18 cellular contexts compared by ENCODE assay signal in the genomic region with DNA sequence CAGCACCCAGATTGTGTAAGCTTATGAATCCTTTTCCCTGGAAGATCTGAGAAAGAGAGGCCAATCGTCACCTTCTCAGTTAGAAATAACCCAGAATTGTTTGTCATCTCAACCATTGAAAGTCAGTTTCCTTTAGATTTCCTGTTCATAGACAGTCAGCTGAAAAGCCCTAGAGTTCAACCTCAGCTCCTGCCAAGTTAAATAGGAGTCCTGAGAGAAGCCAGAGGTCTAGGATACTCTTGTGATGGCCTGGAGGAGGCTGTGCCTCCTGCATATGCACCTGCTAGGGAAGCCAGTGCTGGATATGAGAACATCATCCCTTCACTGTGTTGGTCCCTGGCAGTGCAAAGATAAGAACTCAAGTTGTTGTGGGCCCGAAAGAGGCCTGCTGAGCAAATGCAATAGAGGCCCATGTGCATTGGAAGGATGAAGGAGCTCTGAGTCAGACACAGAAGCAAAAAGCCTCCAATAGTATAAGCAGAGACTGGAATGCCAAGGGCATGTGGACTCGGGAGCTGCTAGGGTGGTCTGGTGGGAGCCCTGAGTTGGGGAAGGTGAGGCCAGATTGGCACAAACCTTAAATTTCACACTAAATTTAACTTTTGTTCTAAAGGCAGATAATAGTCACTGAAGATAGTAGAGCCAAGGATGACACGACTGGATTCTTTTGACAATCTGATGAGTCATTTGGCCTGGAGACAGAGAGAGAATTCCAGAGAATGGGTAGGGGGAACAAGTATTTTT.
A peak's percentile ranks its signal among the peaks of the same experiment; 100 is the strongest.
DNase-seq lines count a peak whose midpoint lies in the region; ATAC-seq and TF ChIP-seq lines count a peak whose summit lies in the region.
"Had no signal": no experiment of that assay in that cellular context is flagged by ENCODE, and none has a peak within 500 bp of the region (broad histone marks: within the 10 kb centered on the region; RNA-seq: fewer than 3 reads in every experiment).

No MANE protein-coding gene starts in this region.

- no peak overlapping the region for H3K27ac ChIP-seq in breast epithelium
- peak overlapping the region; percentile 3; the same call in 1 of the 2 replicates for H3K27ac ChIP-seq in SJCRH30
- H3K27ac ChIP-seq: neural progenitor cell, testis had no signal

- TF ChIP-seq CTCF in MCF 10A (IDR thresholded peaks at IDR 0.05; ENCODE audit: unreplicated experiment) (no peak), breast epithelium (IDR thresholded peaks at IDR 0.05) (no peak), fibroblast of pulmonary artery (IDR thresholded peaks at IDR 0.05; ENCODE audit: low read length, missing control alignments) (no peak)

- ATAC-seq in GM18870 (IDR thresholded peaks at IDR 0.05; ENCODE audit: unreplicated experiment) (no peak), HG03108 (IDR thresholded peaks at IDR 0.05; ENCODE audit: unreplicated experiment) (no peak)
- ATAC-seq: effector memory CD8-positive, alpha-beta T cell had no signal

- H3K27me3 Mint-ChIP-seq in MCF 10A (ENCODE audit: insufficient read depth, unreplicated experiment) = no peaks in the 10 kb centered on the region
- H3K27me3 Mint-ChIP-seq: CD4-positive, CD25-positive, alpha-beta regulatory T cell; effector memory CD8-positive, alpha-beta T cell had no signal

- H3K9me3 ChIP-seq in breast epithelium (no peaks in the 10 kb centered on the region), SJCRH30 (replicated peaks) (no peaks in the 10 kb centered on the region)
- H3K9me3 ChIP-seq: testis had no signal

- no peaks in the 10 kb centered on the region for H3K36me3 Mint-ChIP-seq in MCF 10A (ENCODE audit: insufficient read depth, unreplicated experiment)
- H3K36me3 Mint-ChIP-seq: CD4-positive, CD25-positive, alpha-beta regulatory T cell; memory B cell; neural progenitor cell had no signal

- no peaks in the 10 kb centered on the region for H3K4me1 Mint-ChIP-seq in MCF 10A (ENCODE audit: insufficient read depth, unreplicated experiment)
- H3K4me1 Mint-ChIP-seq: CD4-positive, CD25-positive, alpha-beta regulatory T cell; memory B cell had no signal

- H3K27me3 ChIP-seq in breast epithelium (no peaks in the 10 kb centered on the region), SJCRH30 (no peaks in the 10 kb centered on the region)
- H3K27me3 ChIP-seq: neural progenitor cell, testis had no signal

- POLR2A ChIA-PET in MCF 10A (lab: Yijun Ruan, JAX) = no interaction called here

- intact Hi-C loops in MCF 10A (cut with micrococcal nuclease) = no loop called here
- intact Hi-C loops in breast epithelium (cut with DNase I; ENCODE audit: low total_unique reads) = no loop called here

- BruUV-seq in MCF 10A (replicated peaks; lab: Mats Ljungman, UMichigan) = no TSS peak

- no peaks in the 10 kb centered on the region for H3K4me1 ChIP-seq in breast epithelium
- H3K4me1 ChIP-seq in SJCRH30 = peaks cover 11% of the 10 kb centered on the region
- H3K4me1 ChIP-seq: testis had no signal

- H3K9me3 Mint-ChIP-seq in MCF 10A (ENCODE audit: unreplicated experiment) = peaks cover 33% of the 10 kb centered on the region
- H3K9me3 Mint-ChIP-seq: activated T-helper 2 cell treated with anti-CD3 and anti-CD28 coated beads, Interferon-gamma antibody, Interleukin-2, Interleukin-4, amounts not matched to agents 10 μg/mL and 5 μg/mL and 100 μg/mL, durations not matched to agents 14 hours and 24 hours and 36 hours; neural progenitor cell had no signal

- TF ChIP-seq POLR2A in breast epithelium (IDR thresholded peaks at IDR 0.05) = no peak

- DNase-seq in MCF 10A (ENCODE audit: unreplicated experiment) (peak; percentile 48), breast epithelium (ENCODE audit: low spot score in 2 of 2) (no peak), SJCRH30 (no peak), fibroblast of pulmonary artery (ENCODE audit: low read depth) (peak; percentile 17), NCI-H69 (lab: John Stamatoyannopoulos, UW) (no peak), middle frontal gyrus (ENCODE audit: extremely low spot score, low spot score) (no peak)
- DNase-seq: 8988T; CD4-positive, CD25-positive, alpha-beta regulatory T cell; effector memory CD8-positive, alpha-beta T cell; NCI-H1092 treated with DMSO at 0.1 percent for 48 hours; OCI-M1; T-helper 9 cell; testis had no signal

- no peaks in the 10 kb centered on the region for H3K36me3 ChIP-seq in breast epithelium
- no peaks in the 10 kb centered on the region for H3K36me3 ChIP-seq in SJCRH30
- H3K36me3 ChIP-seq: neural progenitor cell had no signal

- no peak overlapping the region for H3K4me3 ChIP-seq in breast epithelium
- H3K4me3 ChIP-seq in SJCRH30 = no peak overlapping the region
- H3K4me3 ChIP-seq in fibroblast of pulmonary artery (replicated peaks; ENCODE audit: low read depth, low read length) = no peak overlapping the region
- H3K4me3 ChIP-seq: neural progenitor cell, testis had no signal

- H3K27ac Mint-ChIP-seq in MCF 10A (ENCODE audit: low read depth, unreplicated experiment) = no peak overlapping the region
- H3K27ac Mint-ChIP-seq: activated T-helper 2 cell treated with anti-CD3 and anti-CD28 coated beads, Interferon-gamma antibody, Interleukin-2, Interleukin-4, amounts not matched to agents 10 μg/mL and 5 μg/mL and 100 μg/mL, durations not matched to agents 14 hours and 24 hours and 36 hours; CD4-positive, CD25-positive, alpha-beta regulatory T cell; effector memory CD8-positive, alpha-beta T cell; memory B cell; neural progenitor cell had no signal

- no peak overlapping the region for H3K4me3 Mint-ChIP-seq in MCF 10A (ENCODE audit: unreplicated experiment)
- H3K4me3 Mint-ChIP-seq: CD4-positive, CD25-positive, alpha-beta regulatory T cell; effector memory CD8-positive, alpha-beta T cell; memory B cell; neural progenitor cell had no signal

- CTCF ChIA-PET in MCF 10A (lab: Yijun Ruan, JAX) = interaction anchor here (0.6 to 0.7 kb wide), 3 partner anchors 18 to 178 kb away, joined by 3 read pairs; no protein-coding TSS in a partner anchor

Comparison
In these comparisons a context has a peak if more than half of its experiments do, and no peak if none do; other contexts are left out.
1. DNase-seq: peak in MCF 10A (single experiment) and fibroblast of pulmonary artery (single experiment); none in breast epithelium (0 of 2), SJCRH30 (0 of 2), NCI-H69 (single experiment) and middle frontal gyrus (single experiment).